Comparison of ENCODE assay signal across 12 cellular contexts in genomic region chr5:102975457-102976182, GRCh38.
DNase-seq lines count a peak whose midpoint lies in the region; ATAC-seq, FAIRE-seq and TF ChIP-seq lines count a peak whose summit lies in the region.
"Had no signal": no experiment of that assay in that cellular context is flagged by ENCODE, and none has a peak within 500 bp of the region (broad histone marks: within the 10 kb centered on the region; RNA-seq: fewer than 3 reads in every experiment).

No MANE protein-coding gene starts in this region.

- H3F3A ChIP-seq in SK-N-SH (replicated peaks; ENCODE audit: insufficient read depth) (peaks cover 32% of the 10 kb centered on the region), MM.1S (ENCODE audit: insufficient read depth, low read length) (no peaks in the 10 kb centered on the region)

- H3K4me3 ChIP-seq in SK-N-SH (ENCODE audit: low read depth in 2 of 2, low read length in 1 of 2) (no peak overlapping the region), gastrocnemius medialis (no peak overlapping the region), pancreas (no peak overlapping the region), MM.1S (ENCODE audit: low read length) (no peak overlapping the region)
- H3K4me3 ChIP-seq: MG63, mucosa of descending colon had no signal

- H2AFZ ChIP-seq in SK-N-SH (ENCODE audit: low read depth) (no peak overlapping the region), MM.1S (ENCODE audit: low read length) (no peak overlapping the region)

- peaks cover 48 to 67% of the 10 kb centered on the region in 2 experiments for H3K36me3 ChIP-seq in SK-N-SH (replicated peaks in 1 of 2; ENCODE audit: control insufficient read depth in 1 of 2, insufficient read depth in 2 of 2, low read length in 1 of 2)
- no peaks in the 10 kb centered on the region for H3K36me3 ChIP-seq in gastrocnemius medialis
- no peaks in the 10 kb centered on the region for H3K36me3 ChIP-seq in pancreas
- no peaks in the 10 kb centered on the region for H3K36me3 ChIP-seq in MM.1S (replicated peaks; ENCODE audit: insufficient read depth, low read length)
- H3K36me3 ChIP-seq: MG63 had no signal

- no peak for TF ChIP-seq POLR2A in gastrocnemius medialis (IDR thresholded peaks at IDR 0.05)

- POLR2A ChIA-PET in SK-N-SH (lab: Yijun Ruan, JAX), result no interaction called here

- no peak for FAIRE-seq in pancreas (lab: Jason Lieb, UNC)

- ATAC-seq in gastrocnemius medialis (peak; percentile 62 to 82), pancreas (no peak), HG02885 (IDR thresholded peaks at IDR 0.05; ENCODE audit: poor library complexity, unreplicated experiment) (no peak)
- ATAC-seq: mucosa of descending colon had no signal

- intact Hi-C loops in gastrocnemius medialis (cut with DNase I; ENCODE audit: low total_unique reads) (no loop called here), pancreas (cut with DNase I) (no loop called here)

- H3K9ac ChIP-seq in SK-N-SH (no peak overlapping the region), MM.1S (ENCODE audit: low read length) (no peak overlapping the region)

- H3K9me2 ChIP-seq in SK-N-SH (no peaks in the 10 kb centered on the region; the same call in 1 of the 2 replicates), MM.1S (replicated peaks; ENCODE audit: insufficient read depth, low read length) (no peaks in the 10 kb centered on the region)

- H3K4me2 ChIP-seq in SK-N-SH, result no peak overlapping the region
- no peak overlapping the region for H3K4me2 ChIP-seq in MM.1S (ENCODE audit: low read depth, low read length)

- WGBS in SK-N-SH (ENCODE audit: low lambda C conversion rate), result 52% methylated on average over 3 of the region's 3 CpGs
- WGBS in pancreas, 2 donors, result 90 to 96% methylated on average over 3 of the region's 3 CpGs

- CTCF ChIA-PET in SK-N-SH (lab: Yijun Ruan, JAX), result no interaction called here

- no peak for TF ChIP-seq RAD21 in SK-N-SH (IDR thresholded peaks at IDR 0.05; ENCODE audit: low read length)

- TF ChIP-seq CTCF in SK-N-SH (IDR thresholded peaks at IDR 0.05) (no peak), gastrocnemius medialis (IDR thresholded peaks at IDR 0.05 in 4 of 5, conservative IDR thresholded peaks at IDR 0.05 in 1 of 5) (no peak), pancreas (IDR thresholded peaks at IDR 0.05) (no peak), MM.1S (IDR thresholded peaks at IDR 0.05; ENCODE audit: low read length) (no peak)

- H3K9me3 ChIP-seq in SK-N-SH (no peaks in the 10 kb centered on the region), gastrocnemius medialis (no peaks in the 10 kb centered on the region), pancreas (no peaks in the 10 kb centered on the region), MM.1S (replicated peaks; ENCODE audit: insufficient read depth, low read length) (no peaks in the 10 kb centered on the region)
- H3K9me3 ChIP-seq: MG63, mucosa of descending colon had no signal

- H3K4me1 ChIP-seq in SK-N-SH (ENCODE audit: control insufficient read depth in 1 of 2, insufficient read depth in 2 of 2, low read depth in 1 of 2, low read length in 1 of 2), result peaks cover 2 to 39% of the 10 kb centered on the region in 2 experiments; a peak in 2 of 4 replicates
- peaks cover 27 to 38% of the 10 kb centered on the region in 2 donors for H3K4me1 ChIP-seq in gastrocnemius medialis
- no peaks in the 10 kb centered on the region for H3K4me1 ChIP-seq in pancreas
- no peaks in the 10 kb centered on the region for H3K4me1 ChIP-seq in MM.1S (ENCODE audit: low read length)

- no peak for TF ChIP-seq EP300 in SK-N-SH (IDR thresholded peaks at IDR 0.05; ENCODE audit: borderline replicate concordance in 1 of 2, low read depth in 1 of 2, low read length in 1 of 2)

- peaks cover 4% of the 10 kb centered on the region; the same call in 1 of the 2 replicates for H3K79me2 ChIP-seq in SK-N-SH (ENCODE audit: insufficient read depth)
- no peaks in the 10 kb centered on the region for H3K79me2 ChIP-seq in MM.1S (ENCODE audit: low read length)

- DNase-seq in EL (peak; percentile 53), SK-N-SH (no peak), fibroblast of gingiva (ENCODE audit: low read depth) (peak; percentile 78), gastrocnemius medialis (no peak), pancreas (no peak), T-helper 1 cell (no peak), MM.1S (no peak)
- DNase-seq: activated CD4-positive, alpha-beta T cell treated with anti-CD3 and anti-CD28 coated beads for 1 hour; CD8-positive, alpha-beta memory T cell; MG63; mucosa of descending colon had no signal

- H4K20me1 ChIP-seq in SK-N-SH (ENCODE audit: insufficient read depth) (no peaks in the 10 kb centered on the region), MM.1S (ENCODE audit: insufficient read depth, low read length) (no peaks in the 10 kb centered on the region)

- in situ Hi-C loops in gastrocnemius medialis (cut with MboI; ENCODE audit: low sequenced_read_pairs in 4 of 4), result loop anchor here in 2 of 4 donors (10.0 kb wide), 1 partner anchor 191 kb away; no protein-coding TSS in a partner anchor

- H3K27ac ChIP-seq in SK-N-SH (ENCODE audit: low read depth in 2 of 2, low read length in 1 of 2) (peak overlapping the region; percentile 11 to 83; a peak in 3 of 4 replicates), gastrocnemius medialis (peak overlapping the region; percentile 41 to 73 (median 48)), pancreas (no peak overlapping the region), MM.1S (ENCODE audit: low read length) (no peak overlapping the region)

- H3K27me3 ChIP-seq in SK-N-SH (ENCODE audit: insufficient read depth) (no peaks in the 10 kb centered on the region), gastrocnemius medialis (no peaks in the 10 kb centered on the region), pancreas (no peaks in the 10 kb centered on the region), MM.1S (replicated peaks; ENCODE audit: insufficient read depth, low read length) (no peaks in the 10 kb centered on the region)
- H3K27me3 ChIP-seq: MG63 had no signal

TF ChIP-seq in SK-N-SH, 30 proteins besides CTCF, POLR2A, EP300 and RAD21:
- TF ChIP-seq CHD2 (IDR thresholded peaks at IDR 0.05; ENCODE audit: low read length, partially characterized antibody) (no peak), EZH2phosphoT487 (IDR thresholded peaks at IDR 0.05; ENCODE audit: borderline replicate concordance, low read depth) (no peak), POLR2AphosphoS5 (IDR thresholded peaks at IDR 0.05; ENCODE audit: low read depth, low read length) (0 out of 2 replicates have a peak, but pooled peaks have one; percentile 5), FOSL2 (IDR thresholded peaks at IDR 0.05; ENCODE audit: borderline replicate concordance, low read depth) (peak; percentile 37; the same call in 1 of the 2 replicates)
TF ChIP-seq in SK-N-SH: peak in this region for 2.

Comparison
In these comparisons a context has a peak if more than half of its experiments do, and no peak if none do; other contexts are left out.
1. DNase-seq: peak in EL (single experiment) and fibroblast of gingiva (single experiment); none in SK-N-SH (single experiment), gastrocnemius medialis (0 of 2), pancreas (0 of 6), T-helper 1 cell (0 of 5) and MM.1S (single experiment).
2. H3K27ac ChIP-seq: peak in SK-N-SH (2 of 2) and gastrocnemius medialis (4 of 4); none in pancreas (0 of 4) and MM.1S (single experiment).
3. ATAC-seq: peak in gastrocnemius medialis (2 of 2); none in pancreas (0 of 4) and HG02885 (single experiment).